In the genomic region with DNA sequence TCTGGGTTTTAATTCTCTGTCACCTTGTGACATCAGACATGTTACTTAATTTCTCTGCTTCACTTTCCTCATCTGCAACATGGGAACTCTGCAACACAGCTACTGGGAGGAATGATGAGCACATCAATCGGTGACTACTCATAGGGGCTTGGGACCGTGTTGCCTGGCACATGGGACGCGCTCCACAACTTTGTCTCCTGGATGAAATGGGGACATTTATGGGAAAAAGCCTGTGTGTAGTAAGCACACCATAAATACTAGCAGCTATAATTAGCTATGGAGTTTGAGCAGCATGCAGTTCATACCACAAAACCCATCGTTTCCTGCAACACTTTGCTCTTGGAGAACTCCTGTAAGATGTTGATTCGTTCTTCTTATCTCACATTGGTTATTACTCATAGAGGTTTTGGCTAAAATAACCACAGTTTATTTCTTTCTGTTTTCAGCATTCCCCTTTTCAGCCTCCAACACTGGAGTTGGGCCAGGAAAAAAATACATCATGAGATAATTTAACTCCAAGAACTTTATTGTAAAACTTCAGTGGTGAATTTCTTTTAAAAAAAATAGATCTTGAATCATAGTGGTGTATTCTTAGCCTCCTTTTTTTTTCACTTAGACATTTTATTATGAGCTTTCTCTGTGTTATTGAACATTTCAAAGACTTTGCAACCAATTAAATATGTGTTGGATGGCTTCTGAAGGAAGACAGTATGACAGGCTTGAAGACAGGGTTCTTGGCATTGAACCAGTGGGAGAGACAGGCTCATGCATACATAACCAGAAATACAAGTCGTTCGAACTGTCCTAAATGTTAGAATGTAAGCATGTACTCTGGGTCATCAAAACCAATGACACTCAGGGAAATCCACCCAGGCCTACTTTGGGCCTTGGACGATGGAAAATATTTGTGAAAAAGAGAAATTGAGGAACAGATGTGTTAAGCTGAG, we compare ENCODE assay signal across 8 cellular contexts.
A peak's percentile ranks its signal among the peaks of the same experiment; 100 is the strongest.
DNase-seq lines count a peak whose midpoint lies in the region; ATAC-seq, FAIRE-seq and TF ChIP-seq lines count a peak whose summit lies in the region.

No MANE protein-coding gene starts in this region.

- H3K4me3 ChIP-seq in SK-N-MC (no peak overlapping the region), endothelial cell of umbilical vein (replicated peaks in 1 of 3; ENCODE audit: insufficient read depth in 1 of 3, low read depth in 1 of 3, low read length in 3 of 3) (no peak overlapping the region), trophoblast cell (ENCODE audit: low read depth, low read length) (no peak overlapping the region)

- H3K27me3 ChIP-seq in endothelial cell of umbilical vein (ENCODE audit: control insufficient read depth in 2 of 2, insufficient read depth in 2 of 2, low read length in 2 of 2) (no peaks in the 10 kb centered on the region), trophoblast cell (ENCODE audit: insufficient read depth, low read length) (no peaks in the 10 kb centered on the region)

- H4K91ac ChIP-seq in trophoblast cell (ENCODE audit: low read depth, low read length) = peak overlapping the region; percentile 48

- H3K4me2 ChIP-seq in endothelial cell of umbilical vein (ENCODE audit: insufficient read depth, low read length) = no peak overlapping the region
- H3K4me2 ChIP-seq in trophoblast cell (ENCODE audit: low read length) = no peak overlapping the region

- H3K4ac ChIP-seq in trophoblast cell (ENCODE audit: low read depth, low read length) = no peak overlapping the region

- H2AK5ac ChIP-seq in trophoblast cell (ENCODE audit: low read length) = no peak overlapping the region

- no peak overlapping the region for H2BK12ac ChIP-seq in trophoblast cell (ENCODE audit: low read length)

- TF ChIP-seq CTCF in endothelial cell of umbilical vein (IDR thresholded peaks at IDR 0.05; ENCODE audit: extremely low read depth in 1 of 2, insufficient read depth in 1 of 2, low read depth in 1 of 2, low read length in 2 of 2) (no peak), GM13976 (IDR thresholded peaks at IDR 0.05; ENCODE audit: borderline replicate concordance, control extremely low read depth, extremely low read depth, insufficient read depth, missing control alignments) (no peak)

- H2AFZ ChIP-seq in endothelial cell of umbilical vein (ENCODE audit: low read depth, low read length) (no peak overlapping the region), trophoblast cell (ENCODE audit: insufficient read depth, low read length, poor library complexity) (no peak overlapping the region)

- H2BK5ac ChIP-seq in trophoblast cell (ENCODE audit: low read depth, low read length, poor library complexity) = peak overlapping the region; percentile 30

- in situ Hi-C loops in ACHN (cut with HindIII; ENCODE audit: low pct_ligation_motif_present, low pct_unique_long_range_greater_than_20kb, low sequenced_read_pairs) (no loop called here), GM13976 (cut with MboI; ENCODE audit: low sequenced_read_pairs, unreplicated experiment) (loop anchor here (25.0 kb wide), 1 partner anchor 201 kb away; a partner anchor contains a TSS)

- H4K20me1 ChIP-seq in endothelial cell of umbilical vein (replicated peaks; ENCODE audit: control insufficient read depth, extremely low read depth, insufficient read depth, low read length) = no peaks in the 10 kb centered on the region

- H3K9me1 ChIP-seq in endothelial cell of umbilical vein (replicated peaks; ENCODE audit: control insufficient read depth, extremely low read depth, insufficient read depth, low read length) = no peaks in the 10 kb centered on the region

- no peak overlapping the region for H2BK120ac ChIP-seq in trophoblast cell (ENCODE audit: insufficient read depth, low read length, poor library complexity)

- no peak overlapping the region for H3K23ac ChIP-seq in trophoblast cell (ENCODE audit: low read length)

- peak; percentile 71 for FAIRE-seq in endothelial cell of umbilical vein (lab: Jason Lieb, UNC)

- no peak for TF ChIP-seq POLR2A in endothelial cell of umbilical vein (IDR thresholded peaks at IDR 0.05; ENCODE audit: low read depth, low read length)

- peak; percentile 36 for ATAC-seq in GM21423 (IDR thresholded peaks at IDR 0.05; ENCODE audit: unreplicated experiment)
- ATAC-seq in HG02623 (IDR thresholded peaks at IDR 0.05; ENCODE audit: unreplicated experiment) = no peak
- no peak for ATAC-seq in HG02970 (IDR thresholded peaks at IDR 0.05; ENCODE audit: low FRiP score, unreplicated experiment)

- H4K8ac ChIP-seq in trophoblast cell (ENCODE audit: low read depth, low read length) = no peak overlapping the region

- CTCF ChIA-PET in endothelial cell of umbilical vein (lab: Charles Lee) = interaction anchor here (1.0 to 1.7 kb wide), 4 partner anchors 12 to 129 kb away, joined by 3 to 4 read pairs (median 3); no protein-coding TSS in a partner anchor

- no peaks in the 10 kb centered on the region for H3K9me3 ChIP-seq in SK-N-MC (ENCODE audit: low read depth, low read length)
- H3K9me3 ChIP-seq in endothelial cell of umbilical vein (replicated peaks; ENCODE audit: control insufficient read depth, insufficient read depth, low read length) = no peaks in the 10 kb centered on the region
- H3K9me3 ChIP-seq in trophoblast cell (ENCODE audit: insufficient read depth, low read depth, low read length) = no peaks in the 10 kb centered on the region

- no peaks in the 10 kb centered on the region for H3K79me2 ChIP-seq in endothelial cell of umbilical vein (ENCODE audit: control insufficient read depth, insufficient read depth, low read length)
- H3K79me2 ChIP-seq in trophoblast cell (ENCODE audit: control insufficient read depth, insufficient read depth, low read length, poor library complexity) = no peaks in the 10 kb centered on the region

- H3K4me1 ChIP-seq in endothelial cell of umbilical vein (ENCODE audit: control insufficient read depth, extremely low read depth, insufficient read depth, low read length) = no peaks in the 10 kb centered on the region
- peaks cover 5 to 8% of the 10 kb centered on the region in 2 experiments for H3K4me1 ChIP-seq in trophoblast cell (ENCODE audit: control insufficient read depth in 1 of 2, insufficient read depth in 2 of 2, low read length in 2 of 2)

- no TSS peak for BruUV-seq in endothelial cell of umbilical vein (replicated peaks; lab: Mats Ljungman, UMichigan)

- H3K18ac ChIP-seq in trophoblast cell (ENCODE audit: low read length) = no peak overlapping the region

- POLR2A ChIA-PET in endothelial cell of umbilical vein (lab: Charles Lee) = no interaction called here

- no CpG with 5 or more reads among the region's 9 CpGs for WGBS in trophoblast cell (ENCODE audit: extremely low coverage, insufficient coverage, insufficient read length)

- H3K36me3 ChIP-seq in SK-N-MC (ENCODE audit: insufficient read depth, low read length) (no peaks in the 10 kb centered on the region), endothelial cell of umbilical vein (ENCODE audit: control insufficient read depth in 2 of 2, extremely low read depth in 1 of 2, insufficient read depth in 2 of 2, low read length in 2 of 2) (peaks cover 0 to 7% of the 10 kb centered on the region in 2 experiments), trophoblast cell (ENCODE audit: control insufficient read depth in 1 of 2, insufficient read depth in 2 of 2, low read length in 2 of 2) (peaks cover 12 to 16% of the 10 kb centered on the region in 2 experiments)

- H3K27ac ChIP-seq in SK-N-MC (no peak overlapping the region), endothelial cell of umbilical vein (ENCODE audit: insufficient read depth, low read depth, low read length) (no peak overlapping the region), trophoblast cell (ENCODE audit: low read depth, low read length) (peak overlapping the region; percentile 49)

- dilution Hi-C loops in endothelial cell of umbilical vein (cut with MboI; ENCODE audit: extremely low pct_ligation_motif_present, low sequenced_read_pairs) = no loop called here

- no peak overlapping the region for H3K9ac ChIP-seq in SK-N-MC (ENCODE audit: insufficient read length)
- H3K9ac ChIP-seq in endothelial cell of umbilical vein (replicated peaks; ENCODE audit: extremely low read depth, insufficient read depth, low read length) = no peak overlapping the region
- no peak overlapping the region for H3K9ac ChIP-seq in trophoblast cell (ENCODE audit: low read length)

- H4K12ac ChIP-seq in trophoblast cell (ENCODE audit: low read depth, low read length) = no peak overlapping the region

- intact Hi-C loops in endothelial cell of umbilical vein (cut with micrococcal nuclease) = no loop called here

- no peak overlapping the region for H3K14ac ChIP-seq in trophoblast cell (ENCODE audit: low read length)

- peak; percentile 36 for DNase-seq in ACHN
- peak; percentile 18 for DNase-seq in SK-N-MC (ENCODE audit: low read depth, low spot score)
- DNase-seq in endothelial cell of umbilical vein (ENCODE audit: low read depth, low spot score) = peak; percentile 78
- DNase-seq in trophoblast cell = peak in 1 of 2 donors; percentile 10
- DNase-seq in GM13976 (ENCODE audit: low spot score) = no peak

- H3K79me1 ChIP-seq in trophoblast cell (ENCODE audit: low read length) = peaks cover 14% of the 10 kb centered on the region

TF ChIP-seq in endothelial cell of umbilical vein, 7 proteins besides CTCF, POLR2A, EP300 and RAD21:
- TF ChIP-seq EZH2 (IDR thresholded peaks at IDR 0.05; ENCODE audit: borderline replicate concordance, low read depth, low read length, severe bottlenecking) (no peak), FOS (IDR thresholded peaks at IDR 0.05; ENCODE audit: borderline replicate concordance, insufficient read depth, low read length) (peak; percentile 43), GATA2 (IDR thresholded peaks at IDR 0.05; ENCODE audit: insufficient read depth, insufficient read length, low read depth, low read length) (peak; percentile 53)
